ENCODE assay signal across 24 cellular contexts in the genomic region with DNA sequence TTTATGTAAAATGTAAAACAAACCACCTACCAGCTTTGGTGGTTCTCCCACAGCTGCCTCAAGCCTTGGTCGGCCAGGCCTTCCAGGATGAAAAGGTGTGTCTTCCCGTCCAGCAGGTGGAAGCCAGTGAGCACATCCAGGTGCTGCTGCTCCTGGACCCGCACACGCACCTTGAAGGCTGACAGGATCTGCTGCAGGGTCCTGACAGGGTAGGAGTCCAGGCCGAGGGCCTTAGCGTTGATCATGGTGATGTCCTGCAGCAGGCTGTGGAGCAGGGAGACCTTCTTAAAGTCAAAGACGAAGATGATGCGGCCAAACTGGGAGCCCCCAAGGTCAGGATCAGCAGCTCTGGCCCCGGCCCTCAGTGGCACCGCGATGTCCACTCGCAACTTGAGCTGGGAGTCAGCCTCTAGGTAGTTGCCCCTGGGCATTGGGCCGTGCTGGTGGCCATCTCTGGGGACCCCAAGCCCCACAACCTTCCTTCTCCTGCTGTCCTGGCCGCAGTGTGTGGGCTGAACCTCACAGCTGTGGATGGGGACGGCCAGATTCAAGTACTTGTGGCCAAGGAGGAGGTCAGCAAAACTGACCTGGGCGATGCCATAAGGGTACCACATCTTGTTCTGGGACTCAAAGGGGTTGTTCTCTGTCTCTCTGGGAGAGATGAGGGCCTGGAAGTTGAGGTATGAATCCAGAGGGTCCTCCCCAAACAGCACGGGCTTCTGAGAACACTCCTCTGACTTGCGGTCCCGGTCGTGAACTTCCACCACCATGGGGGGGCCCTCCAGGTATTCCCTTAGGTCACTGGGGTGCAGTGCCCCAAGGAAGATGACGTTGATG. TPM values are rescaled to one million over a fixed set of nuclear protein-coding genes. Genes with fewer than 3 reads are reported as not detected.
DNase-seq lines count a peak whose midpoint lies in the region; ATAC-seq, FAIRE-seq and TF ChIP-seq lines count a peak whose summit lies in the region.
"Had no signal": no experiment of that assay in that cellular context is flagged by ENCODE, and none has a peak within 500 bp of the region (broad histone marks: within the 10 kb centered on the region; RNA-seq: fewer than 3 reads in every experiment).

No MANE protein-coding gene starts in this region.

- H2BK12ac ChIP-seq in trophoblast cell (ENCODE audit: low read length): no peak overlapping the region

- H4K8ac ChIP-seq in trophoblast cell (ENCODE audit: low read depth, low read length): no peak overlapping the region

- H4K91ac ChIP-seq in trophoblast cell (ENCODE audit: low read depth, low read length): no peak overlapping the region

- intact Hi-C loops in upper lobe of right lung (cut with DNase I): no loop called here
- intact Hi-C loops in aorta (cut with DNase I): no loop called here

- no peak overlapping the region for H3K9ac ChIP-seq in trophoblast cell (ENCODE audit: low read length)
- H3K9ac ChIP-seq: GM23248 had no signal

- ATAC-seq in activated CD8-positive, alpha-beta memory T cell treated with anti-CD3 and anti-CD28 coated beads, Interleukin-2, amount 10 ng/mL, durations not matched to agents 7 days and 5 days: no peak
- ATAC-seq in upper lobe of right lung: peak; percentile 23
- ATAC-seq in aorta (ENCODE audit: low FRiP score): no peak
- ATAC-seq: A549 had no signal

- TF ChIP-seq CTCF in upper lobe of right lung (IDR thresholded peaks at IDR 0.05): no peak

- CTCF ChIA-PET in activated CD8-positive, alpha-beta memory T cell treated with anti-CD3 and anti-CD28 coated beads, Interleukin-2, amount 10 ng/mL, durations not matched to agents 7 days and 5 days (lab: Charles Lee): no interaction called here

- H3K27me3 ChIP-seq in trophoblast cell (ENCODE audit: insufficient read depth, low read length) (no peaks in the 10 kb centered on the region), upper lobe of right lung (no peaks in the 10 kb centered on the region), aorta (ENCODE audit: control insufficient read depth in 1 of 2, insufficient read depth in 2 of 2, low read length in 1 of 2) (no peaks in the 10 kb centered on the region)

- H4K12ac ChIP-seq in trophoblast cell (ENCODE audit: low read depth, low read length): peak overlapping the region; percentile 5

- H3K4me1 ChIP-seq in trophoblast cell (ENCODE audit: control insufficient read depth in 1 of 2, insufficient read depth in 2 of 2, low read length in 2 of 2) (no peaks in the 10 kb centered on the region), upper lobe of right lung (no peaks in the 10 kb centered on the region), aorta (ENCODE audit: control insufficient read depth in 1 of 2, insufficient read depth in 2 of 2, low read length in 2 of 2) (no peaks in the 10 kb centered on the region)
- H3K4me1 ChIP-seq: A549 had no signal

- no peak overlapping the region for H2BK5ac ChIP-seq in trophoblast cell (ENCODE audit: low read depth, low read length, poor library complexity)

- WGBS in trophoblast cell (ENCODE audit: extremely low coverage, insufficient coverage, insufficient read length): no CpG with 5 or more reads among the region's 21 CpGs
- 89 to 91% methylated on average over 21 of the region's 21 CpGs for WGBS in aorta, 2 donors

- no peaks in the 10 kb centered on the region for H3K79me1 ChIP-seq in trophoblast cell (ENCODE audit: low read length)

- no peak overlapping the region for H3K18ac ChIP-seq in trophoblast cell (ENCODE audit: low read length)

- H3K4me2 ChIP-seq in trophoblast cell (ENCODE audit: low read length): no peak overlapping the region
- H3K4me2 ChIP-seq: A549 had no signal

- H3K27me3 Mint-ChIP-seq in activated CD8-positive, alpha-beta memory T cell treated with anti-CD3 and anti-CD28 coated beads, Interleukin-2, amount 10 ng/mL, durations not matched to agents 7 days and 5 days: peaks cover 18% of the 10 kb centered on the region

- H2AFZ ChIP-seq in trophoblast cell (ENCODE audit: insufficient read depth, low read length, poor library complexity): no peak overlapping the region
- H2AFZ ChIP-seq: GM23248 had no signal

- no peak overlapping the region for H3K4me3 Mint-ChIP-seq in activated CD8-positive, alpha-beta memory T cell treated with anti-CD3 and anti-CD28 coated beads, Interleukin-2, amount 10 ng/mL, durations not matched to agents 7 days and 5 days
- H3K4me3 Mint-ChIP-seq: CD4-positive, alpha-beta memory T cell; H9; HFFc6 had no signal

- no peak overlapping the region for H3K4ac ChIP-seq in trophoblast cell (ENCODE audit: low read depth, low read length)

- peak; percentile 37 for DNase-seq in activated CD8-positive, alpha-beta memory T cell treated with anti-CD3 and anti-CD28 coated beads, Interleukin-2, amount 10 ng/mL, durations not matched to agents 7 days and 5 days
- no peak for DNase-seq in activated CD8-positive, alpha-beta memory T cell treated with anti-CD3 and anti-CD28 coated beads, Interleukin-2, amount 50 U/mL, for 48 hours
- peak; percentile 75 for DNase-seq in mesenteric fat pad (ENCODE audit: low spot score)
- DNase-seq in trophoblast cell: no peak
- DNase-seq in upper lobe of right lung: no peak
- DNase-seq in HTR-8/SVneo (ENCODE audit: insufficient read length, low spot score): no peak
- no peak for DNase-seq in aorta
- DNase-seq in SK-N-DZ (ENCODE audit: low spot score): no peak
- DNase-seq: 8988T; ACHN; C1 segment of cervical spinal cord; Calu3; CD4-positive, alpha-beta memory T cell; COR-L47; DMS53; DMS79 treated with DMSO at 0.1 percent for 48 hours; GM23248; H9; HFFc6 had no signal

- H3K27ac Mint-ChIP-seq in activated CD8-positive, alpha-beta memory T cell treated with anti-CD3 and anti-CD28 coated beads, Interleukin-2, amount 10 ng/mL, durations not matched to agents 7 days and 5 days: no peak overlapping the region
- H3K27ac Mint-ChIP-seq: CD4-positive, alpha-beta memory T cell; H9; HFFc6 had no signal

- FAIRE-seq in HTR-8/SVneo (lab: Jason Lieb, UNC): no peak
- FAIRE-seq: A549, GM12892 had no signal

- H2BK120ac ChIP-seq in trophoblast cell (ENCODE audit: insufficient read depth, low read length, poor library complexity): no peak overlapping the region

- no peak overlapping the region for H3K14ac ChIP-seq in trophoblast cell (ENCODE audit: low read length)

- H2AK5ac ChIP-seq in trophoblast cell (ENCODE audit: low read length): no peak overlapping the region

- no peak overlapping the region for H3K4me3 ChIP-seq in trophoblast cell (ENCODE audit: low read depth, low read length)
- no peak overlapping the region for H3K4me3 ChIP-seq in upper lobe of right lung
- no peak overlapping the region for H3K4me3 ChIP-seq in aorta (ENCODE audit: low read length in 2 of 2)
- H3K4me3 ChIP-seq: A549, GM23248 had no signal

- no peaks in the 10 kb centered on the region for H3K9me3 Mint-ChIP-seq in activated CD8-positive, alpha-beta memory T cell treated with anti-CD3 and anti-CD28 coated beads, Interleukin-2, amount 10 ng/mL, durations not matched to agents 7 days and 5 days (ENCODE audit: low read depth)
- H3K9me3 Mint-ChIP-seq: H9, HFFc6 had no signal

- H3K9me3 ChIP-seq in trophoblast cell (ENCODE audit: insufficient read depth, low read depth, low read length) (no peaks in the 10 kb centered on the region), upper lobe of right lung (no peaks in the 10 kb centered on the region), aorta (ENCODE audit: control insufficient read depth, low read length) (no peaks in the 10 kb centered on the region)
- H3K9me3 ChIP-seq: A549 had no signal

- no peaks in the 10 kb centered on the region for H3K4me1 Mint-ChIP-seq in activated CD8-positive, alpha-beta memory T cell treated with anti-CD3 and anti-CD28 coated beads, Interleukin-2, amount 10 ng/mL, durations not matched to agents 7 days and 5 days
- H3K4me1 Mint-ChIP-seq: CD4-positive, alpha-beta memory T cell; H9 had no signal

- H3K27ac ChIP-seq in trophoblast cell (ENCODE audit: low read depth, low read length) (no peak overlapping the region), upper lobe of right lung (no peak overlapping the region), aorta (ENCODE audit: low read depth in 1 of 2, low read length in 2 of 2) (no peak overlapping the region)
- H3K27ac ChIP-seq: A549, GM23248 had no signal

- H3K36me3 Mint-ChIP-seq in activated CD8-positive, alpha-beta memory T cell treated with anti-CD3 and anti-CD28 coated beads, Interleukin-2, amount 10 ng/mL, durations not matched to agents 7 days and 5 days: no peaks in the 10 kb centered on the region
- H3K36me3 Mint-ChIP-seq: CD4-positive, alpha-beta memory T cell had no signal

- no peak overlapping the region for H3K23ac ChIP-seq in trophoblast cell (ENCODE audit: low read length)

- no peaks in the 10 kb centered on the region for H3K36me3 ChIP-seq in trophoblast cell (ENCODE audit: control insufficient read depth in 1 of 2, insufficient read depth in 2 of 2, low read length in 2 of 2)
- no peaks in the 10 kb centered on the region for H3K36me3 ChIP-seq in upper lobe of right lung
- no peaks in the 10 kb centered on the region for H3K36me3 ChIP-seq in aorta (ENCODE audit: control insufficient read depth in 1 of 2, insufficient read depth in 2 of 2, low read length in 1 of 2)

- H3K79me2 ChIP-seq in trophoblast cell (ENCODE audit: control insufficient read depth, insufficient read depth, low read length, poor library complexity): no peaks in the 10 kb centered on the region

RNA-seq across cellular contexts. Expression of a gene that starts 48.6 kb away (rescaled TPM):
- under 1 TPM in 1 of 2 experiments, not detected in 1; 0.12 TPM for total RNA-seq in activated CD8-positive, alpha-beta memory T cell treated with anti-CD3 and anti-CD28 coated beads, Interleukin-2, amount 10 ng/mL, durations not matched to agents 7 days and 5 days
- total RNA-seq in mesenteric fat pad (0.64 TPM), upper lobe of right lung (1.9 TPM), aorta (1 to 10 TPM in 1 of 2 donors, under 1 TPM in 1; 0.62 to 1.2 TPM)
- 0.10 and 0.15 TPM in 2 replicates for polyA plus RNA-seq in trophoblast cell (2013)
- polyA plus RNA-seq in aorta: not detected
- polyA plus RNA-seq in SK-N-DZ (2014; cell fraction: cytosol; rRNA removed): 0.06 TPM in 1 of 2 replicates, not detected in the other
- polyA plus RNA-seq in SK-N-DZ (2014; cell fraction: nucleus; rRNA removed): 0.62 TPM in 1 of 2 replicates, not detected in the other
- total RNA-seq: G401, GM23248, HFFc6 had no signal
- polyA plus RNA-seq: A549, BJ, GM23248 had no signal

RNA-seq across cellular contexts. Expression of a gene that starts 55.8 kb away (rescaled TPM):
- under 1 TPM; 0.09 to 0.12 TPM for total RNA-seq in activated CD8-positive, alpha-beta memory T cell treated with anti-CD3 and anti-CD28 coated beads, Interleukin-2, amount 10 ng/mL, durations not matched to agents 7 days and 5 days
- total RNA-seq in mesenteric fat pad (1.8 TPM), upper lobe of right lung (17.2 TPM), aorta (1 to 10 TPM; 1.5 to 3.1 TPM)
- not detected in 2 replicates for polyA plus RNA-seq in trophoblast cell (2013)
- polyA plus RNA-seq in aorta: under 1 TPM; 0.13 to 0.50 TPM
- polyA plus RNA-seq in SK-N-DZ (2014; cell fraction: cytosol; rRNA removed): not detected in 2 replicates
- not detected in 2 replicates for polyA plus RNA-seq in SK-N-DZ (2014; cell fraction: nucleus; rRNA removed)
- total RNA-seq: Calu3; CD4-positive, alpha-beta memory T cell; Daoy; G401; GM23248; HFFc6 had no signal
- polyA plus RNA-seq: BJ; CD4-positive, alpha-beta memory T cell; GM23248 had no signal

Comparison
In these comparisons a context has a peak if more than half of its experiments do, and no peak if none do; other contexts are left out.
1. DNase-seq: peak in activated CD8-positive, alpha-beta memory T cell treated with anti-CD3 and anti-CD28 coated beads, Interleukin-2, amount 10 ng/mL, durations not matched to agents 7 days and 5 days (single experiment) and mesenteric fat pad (single experiment); none in activated CD8-positive, alpha-beta memory T cell treated with anti-CD3 and anti-CD28 coated beads, Interleukin-2, amount 50 U/mL, for 48 hours (single experiment), trophoblast cell (0 of 2), upper lobe of right lung (single experiment), HTR-8/SVneo (single experiment), aorta (0 of 2) and SK-N-DZ (single experiment).